Comparison of ENCODE assay signal across 8 cellular contexts in the genomic region with DNA sequence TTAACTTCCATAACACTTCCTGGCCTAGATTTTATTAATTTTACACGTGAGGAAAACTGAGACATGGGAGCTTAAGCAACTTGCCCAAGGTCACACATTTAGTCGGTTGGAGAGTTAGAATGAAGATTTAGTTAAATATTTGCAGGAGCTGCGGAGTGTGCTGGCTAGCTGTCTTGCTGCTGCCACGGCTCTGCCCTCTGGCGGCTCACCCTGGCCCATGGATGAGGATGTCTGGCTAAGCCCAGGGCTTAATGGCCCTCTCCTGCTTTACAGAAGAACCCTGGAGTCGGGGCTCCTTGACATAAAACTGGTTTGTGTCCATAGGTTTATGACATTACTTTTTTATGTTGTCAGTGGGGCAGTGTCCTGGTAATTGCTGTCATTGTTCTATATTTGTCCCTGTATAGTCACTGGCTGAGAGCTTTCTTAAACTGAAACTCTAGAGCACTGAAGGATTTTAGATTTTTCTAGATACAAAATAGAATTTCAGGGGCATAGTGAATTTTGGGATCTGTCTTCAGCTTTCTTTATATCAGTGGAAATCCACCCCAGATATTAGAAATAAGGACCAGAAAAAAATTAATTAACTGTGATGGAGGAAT.
DNase-seq lines count a peak whose midpoint lies in the region; ATAC-seq, FAIRE-seq and TF ChIP-seq lines count a peak whose summit lies in the region.

No MANE protein-coding gene starts in this region.

- DNase-seq in GM23248 (peak; percentile 80), Panc1 (ENCODE audit: low read depth, low spot score) (no peak), fibroblast of pulmonary artery (ENCODE audit: low read depth) (peak; percentile 73), pancreas (peak; percentile 79 to 90 (median 83))
- no peak for DNase-seq in activated CD4-positive, CD25-positive, alpha-beta regulatory T cell treated with anti-CD3 and anti-CD28 coated beads, Interleukin-2, amount 50 U/mL, for 72 hours
- no peak for DNase-seq in stimulated activated CD4-positive, alpha-beta T cell treated with anti-CD3 and anti-CD28 coated beads, Interleukin-1b, Interleukin-23, amount 100 ng/mL, for 48 hours

- no peaks in the 10 kb centered on the region for H3K36me3 ChIP-seq in GM23248 (ENCODE audit: low read depth)
- no peaks in the 10 kb centered on the region for H3K36me3 ChIP-seq in Panc1 (ENCODE audit: control insufficient read depth, insufficient read depth, low read length)
- H3K36me3 ChIP-seq in pancreas = no peaks in the 10 kb centered on the region

- CTCF ChIA-PET in Panc1 (lab: Charles Lee) = interaction anchor here (0.6 to 2.8 kb wide), 3 partner anchors 97 to 200 kb away, joined by 3 to 29 read pairs (median 3); no protein-coding TSS in a partner anchor

- no TSS peak for BruUV-seq in Panc1 (replicated peaks; lab: Mats Ljungman, UMichigan)

- H3F3A ChIP-seq in GM23248 (ENCODE audit: insufficient read depth) = peaks cover 32% of the 10 kb centered on the region

- H3K79me2 ChIP-seq in GM23248 (ENCODE audit: insufficient read depth) = no peaks in the 10 kb centered on the region

- H3K27ac ChIP-seq in GM23248 = no peak overlapping the region
- no peak overlapping the region for H3K27ac ChIP-seq in Panc1 (ENCODE audit: low read length)
- no peak overlapping the region for H3K27ac ChIP-seq in pancreas

- H3K4me3 ChIP-seq in GM23248 (no peak overlapping the region), Panc1 (ENCODE audit: low read depth in 2 of 2, low read length in 2 of 2) (no peak overlapping the region), fibroblast of pulmonary artery (replicated peaks; ENCODE audit: low read depth, low read length) (no peak overlapping the region), pancreas (no peak overlapping the region)

- H3K27me3 ChIP-seq in GM23248 (replicated peaks; ENCODE audit: insufficient read depth) = no peaks in the 10 kb centered on the region
- H3K27me3 ChIP-seq in Panc1 (ENCODE audit: control insufficient read depth, insufficient read depth, low read length) = no peaks in the 10 kb centered on the region
- H3K27me3 ChIP-seq in pancreas = no peaks in the 10 kb centered on the region

- in situ Hi-C loops in GM23248 (cut with MboI) = no loop called here
- in situ Hi-C loops in Panc1 (cut with HindIII; ENCODE audit: low pct_unique_long_range_greater_than_20kb, low sequenced_read_pairs) = no loop called here

- H3K9me2 ChIP-seq in GM23248 (ENCODE audit: insufficient read depth) = no peaks in the 10 kb centered on the region

- H3K9me3 ChIP-seq in GM23248 (ENCODE audit: low read depth) (no peaks in the 10 kb centered on the region), Panc1 (ENCODE audit: control insufficient read depth, insufficient read depth, low read depth, low read length) (no peaks in the 10 kb centered on the region), pancreas (no peaks in the 10 kb centered on the region)

- POLR2A ChIA-PET in Panc1 (lab: Charles Lee) = interaction anchor here (0.6 kb wide), 1 partner anchor 18 kb away, joined by 3 read pairs; no protein-coding TSS in a partner anchor

- peaks cover 27% of the 10 kb centered on the region for H3K4me1 ChIP-seq in GM23248 (ENCODE audit: insufficient read depth)
- 0 out of 2 replicates have a peak, but pooled peaks cover 2% of the 10 kb centered on the region for H3K4me1 ChIP-seq in Panc1 (ENCODE audit: control insufficient read depth, insufficient read depth, low read length)
- H3K4me1 ChIP-seq in pancreas = peaks cover 0 to 9% (median 0%) of the 10 kb centered on the region in 3 donors

- H4K20me1 ChIP-seq in GM23248 (ENCODE audit: insufficient read depth) = no peaks in the 10 kb centered on the region

- intact Hi-C loops in Panc1 (cut with micrococcal nuclease; ENCODE audit: unreplicated experiment) = loop anchor here (1.0 kb wide), 1 partner anchor 201 kb away; no protein-coding TSS in a partner anchor
- intact Hi-C loops in pancreas (cut with DNase I) = loop anchor here (5.0 to 10.0 kb wide), 2 partner anchors 196 to 199 kb away; no protein-coding TSS in a partner anchor

- no peak overlapping the region for H3K9ac ChIP-seq in GM23248

- TF ChIP-seq CTCF in Panc1 (IDR thresholded peaks at IDR 0.05) = peak; percentile 91
- TF ChIP-seq CTCF in fibroblast of pulmonary artery (IDR thresholded peaks at IDR 0.05; ENCODE audit: low read length, missing control alignments) = peak; percentile 83
- TF ChIP-seq CTCF in pancreas (IDR thresholded peaks at IDR 0.05) = peak; percentile 45 to 71 (median 62)

- ATAC-seq in Panc1 (peak; percentile 99), pancreas (peak; percentile 99 to 100 (median 100)), HG02759 (IDR thresholded peaks at IDR 0.05; ENCODE audit: unreplicated experiment) (no peak), HG03196 (IDR thresholded peaks at IDR 0.05; ENCODE audit: unreplicated experiment) (no peak)

- no peak for FAIRE-seq in pancreas (lab: Jason Lieb, UNC)

- WGBS in GM23248 (ENCODE audit: low coverage in 1 of 2, low lambda C conversion rate in 2 of 2, missing lambda C conversion rate in 2 of 2), 2 experiments = 14 to 28% methylated on average over 6 of the region's 6 CpGs
- 4 to 8% methylated on average over 6 of the region's 6 CpGs for WGBS in pancreas, 2 donors

- H2AFZ ChIP-seq in GM23248 = no peak overlapping the region

- H3K4me2 ChIP-seq in GM23248 (ENCODE audit: unreplicated experiment) = no peak overlapping the region

Comparison
In these comparisons a context has a peak if more than half of its experiments do, and no peak if none do; other contexts are left out.
1. DNase-seq: peak in GM23248 (single experiment), fibroblast of pulmonary artery (single experiment) and pancreas (6 of 6); none in Panc1 (single experiment), activated CD4-positive, CD25-positive, alpha-beta regulatory T cell treated with anti-CD3 and anti-CD28 coated beads, Interleukin-2, amount 50 U/mL, for 72 hours (single experiment) and stimulated activated CD4-positive, alpha-beta T cell treated with anti-CD3 and anti-CD28 coated beads, Interleukin-1b, Interleukin-23, amount 100 ng/mL, for 48 hours (single experiment).
2. ATAC-seq: peak in Panc1 (single experiment) and pancreas (4 of 4); none in HG02759 (single experiment) and HG03196 (single experiment).
3. Peak in every context shown above with its lines, with median percentiles within 50 percentile points of each other: CTCF ChIP-seq.